15 cellular contexts compared by ENCODE assay signal in the genomic region with DNA sequence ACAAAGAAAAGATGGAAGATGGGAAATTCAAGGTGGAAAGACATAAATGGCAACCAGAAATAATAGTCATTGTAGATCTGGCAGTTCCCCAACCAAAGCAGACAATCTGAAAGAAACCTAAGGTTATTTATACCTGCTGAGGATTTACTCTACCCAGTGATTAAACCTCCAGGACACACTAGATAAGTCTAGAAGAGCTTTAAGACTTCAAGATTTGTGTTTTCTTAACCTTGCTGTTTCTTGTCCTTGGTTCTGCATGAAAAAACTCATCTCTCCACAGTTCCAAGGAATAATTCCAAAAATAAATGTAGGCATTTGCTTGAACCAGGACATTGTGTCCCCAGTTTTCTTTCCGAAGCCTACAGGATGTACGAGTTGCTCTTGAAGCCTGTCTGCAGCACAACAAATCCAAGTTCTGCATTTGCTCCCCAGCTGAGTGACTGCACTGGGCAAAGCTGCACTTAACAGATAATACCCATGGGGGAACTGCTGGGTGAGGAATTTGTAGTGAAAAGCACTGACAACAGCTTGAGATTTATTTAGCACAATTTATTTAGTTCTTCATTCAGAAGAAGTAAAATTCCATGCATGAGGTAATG. TPM values are rescaled to one million over a fixed set of nuclear protein-coding genes. Genes with fewer than 3 reads are reported as not detected.
A peak's percentile ranks its signal among the peaks of the same experiment; 100 is the strongest.
DNase-seq lines count a peak whose midpoint lies in the region; ATAC-seq and TF ChIP-seq lines count a peak whose summit lies in the region.
"Had no signal": no experiment of that assay in that cellular context is flagged by ENCODE, and none has a peak within 500 bp of the region (broad histone marks: within the 10 kb centered on the region; RNA-seq: fewer than 3 reads in every experiment).

No MANE protein-coding gene starts in this region.

- TF ChIP-seq EP300 in gastroesophageal sphincter (IDR thresholded peaks at IDR 0.05) = peak; percentile 51

- H3K36me3 ChIP-seq in gastroesophageal sphincter (no peaks in the 10 kb centered on the region), parathyroid adenoma (ENCODE audit: control insufficient read depth, insufficient read depth, low read length) (no peaks in the 10 kb centered on the region)
- H3K36me3 ChIP-seq: adrenal gland had no signal

- H3K9me3 ChIP-seq in gastroesophageal sphincter (peaks cover 0 to 1% (median 0%) of the 10 kb centered on the region in 3 donors), parathyroid adenoma (ENCODE audit: control insufficient read depth, low read length) (no peaks in the 10 kb centered on the region)
- H3K9me3 ChIP-seq: adrenal gland had no signal

- H3K27ac ChIP-seq in gastroesophageal sphincter (peak overlapping the region; percentile 63 to 73 (median 68)), parathyroid adenoma (no peak overlapping the region), foreskin keratinocyte (no peak overlapping the region)
- H3K27ac ChIP-seq: PC-9, skin epidermis had no signal

- H3K4me3 ChIP-seq in gastroesophageal sphincter (no peak overlapping the region), parathyroid adenoma (ENCODE audit: low read depth, low read length) (no peak overlapping the region)
- H3K4me3 ChIP-seq: adrenal gland, PC-9, skin epidermis had no signal

- H3K27me3 ChIP-seq in gastroesophageal sphincter (no peaks in the 10 kb centered on the region), parathyroid adenoma (ENCODE audit: control insufficient read depth, insufficient read depth, low read length) (no peaks in the 10 kb centered on the region), foreskin keratinocyte (peaks cover 2% of the 10 kb centered on the region)
- H3K27me3 ChIP-seq: adrenal gland had no signal

- peak overlapping the region; percentile 67 for H2AFZ ChIP-seq in parathyroid adenoma
- H2AFZ ChIP-seq: PC-9 had no signal

- intact Hi-C loops in left colon (cut with DNase I, micrococcal nuclease) = no loop called here

- H3K4me2 ChIP-seq in parathyroid adenoma (ENCODE audit: low read length) = peak overlapping the region; percentile 12
- H3K4me2 ChIP-seq: PC-9 had no signal

- H3K4me1 ChIP-seq in gastroesophageal sphincter (peaks cover 0 to 41% (median 14%) of the 10 kb centered on the region in 3 donors), parathyroid adenoma (no peaks in the 10 kb centered on the region), foreskin keratinocyte (no peaks in the 10 kb centered on the region)
- H3K4me1 ChIP-seq: adrenal gland had no signal

- WGBS in gastroesophageal sphincter (ENCODE audit: low coverage in 1 of 2), 2 donors = 25% methylated on average over 2 of the region's 2 CpGs; no CpG with 5 or more reads in 1 of the 2 donors

- no peak for TF ChIP-seq POLR2A in gastroesophageal sphincter (IDR thresholded peaks at IDR 0.05)

- ATAC-seq in gastroesophageal sphincter = peak; percentile 74
- ATAC-seq in foreskin keratinocyte = no peak
- ATAC-seq in left colon = no peak
- ATAC-seq: natural killer cell treated with Interleukin-12 subunit alpha and Interleukin-12 subunit beta and Interleukin-15 and Interleukin-18, amount 100 ng/mL, for 72 hours had no signal

- no peak overlapping the region for H3K9ac ChIP-seq in parathyroid adenoma

- no peak for TF ChIP-seq CTCF in gastroesophageal sphincter (IDR thresholded peaks at IDR 0.05)
- no peak for TF ChIP-seq CTCF in parathyroid adenoma (IDR thresholded peaks at IDR 0.05)
- TF ChIP-seq CTCF in foreskin keratinocyte (conservative IDR thresholded peaks at IDR 0.05) = no peak

- no peaks in the 10 kb centered on the region for H3K79me2 ChIP-seq in parathyroid adenoma

- DNase-seq in Ammon's horn (ENCODE audit: low spot score) (peak; percentile 44), NCI-H2227 (lab: John Stamatoyannopoulos, UW; ENCODE audit: unreplicated experiment) (peak; percentile 63), foreskin keratinocyte (no peak), left colon (no peak), NCI-H1092 treated with DMSO at 0.1 percent for 48 hours (lab: John Stamatoyannopoulos, UW) (no peak)
- DNase-seq in activated naive CD4-positive, alpha-beta T cell treated with Interleukin-2 at 50 U/mL for 16 hours = no peak
- DNase-seq: activated CD4-positive, alpha-beta T cell treated with anti-CD3 and anti-CD28 coated beads for 4 hours; activated T-cell treated with anti-CD3 and anti-CD28 coated beads, Interleukin-2, amount 50 U/mL, for 24 hours; PC-9; T-helper 1 cell had no signal

RNA-seq across cellular contexts. Expression of a gene that starts 19.7 kb away (rescaled TPM):
- total RNA-seq in gastroesophageal sphincter = 100 to 1,000 TPM; 110 to 254 (median 204) TPM
- total RNA-seq in foreskin keratinocyte = 0.25 and 0.48 TPM in 2 replicates
- 0.19 and 0.25 TPM in 2 replicates for polyA plus RNA-seq in foreskin keratinocyte
- total RNA-seq in left colon = 1 to 10 TPM; 2.7 to 7.0 TPM
- total RNA-seq: natural killer cell treated with Interleukin-12 subunit alpha and Interleukin-12 subunit beta and Interleukin-15 and Interleukin-18, amount 100 ng/mL, for 72 hours; PC-9 had no signal

Comparison
In these comparisons a context has a peak if more than half of its experiments do, and no peak if none do; other contexts are left out.
1. DNase-seq: peak in Ammon's horn (single experiment) and NCI-H2227 (single experiment); none in foreskin keratinocyte (0 of 2), left colon (0 of 2), activated naive CD4-positive, alpha-beta T cell treated with Interleukin-2 at 50 U/mL for 16 hours (single experiment) and NCI-H1092 treated with DMSO at 0.1 percent for 48 hours (single experiment).
2. H3K27ac ChIP-seq: peak in gastroesophageal sphincter (4 of 4); none in parathyroid adenoma (single experiment) and foreskin keratinocyte (single experiment).
3. RNA of a gene that starts 19.7 kb away (total RNA-seq): 110 to 254 TPM in gastroesophageal sphincter; 2.7 to 7.0 TPM in left colon and 0.25 to 0.48 TPM in foreskin keratinocyte; every median in the first group is over 10 times any median in the second.